In genomic region chr10:117496616-117497028, GRCh38 we compare ENCODE assay signal across 8 cellular contexts. TPM values are rescaled to one million over a fixed set of nuclear protein-coding genes. Genes with fewer than 3 reads are reported as not detected.
DNase-seq lines count a peak whose midpoint lies in the region; ATAC-seq and TF ChIP-seq lines count a peak whose summit lies in the region.

No MANE protein-coding gene starts in this region.

- H3K4me1 ChIP-seq in Karpas-422 (ENCODE audit: low read length): peaks cover 7% of the 10 kb centered on the region
- H3K4me1 ChIP-seq in RWPE2 (ENCODE audit: insufficient read depth, poor library complexity, severe bottlenecking): no peaks in the 10 kb centered on the region

- no peak overlapping the region for H3K27ac Mint-ChIP-seq in activated T-helper 2 cell treated with anti-CD3 and anti-CD28 coated beads, Interferon-gamma antibody, Interleukin-2, Interleukin-4, amounts not matched to agents 10 μg/mL and 5 μg/mL and 100 μg/mL, durations not matched to agents 14 hours and 24 hours and 36 hours

- no peak overlapping the region for H3K4me2 ChIP-seq in Karpas-422 (ENCODE audit: low read depth, low read length, poor library complexity, severe bottlenecking)

- no peak overlapping the region for H3K4me3 Mint-ChIP-seq in activated T-helper 2 cell treated with anti-CD3 and anti-CD28 coated beads, Interferon-gamma antibody, Interleukin-2, Interleukin-4, amounts not matched to agents 10 μg/mL and 5 μg/mL and 100 μg/mL, durations not matched to agents 14 hours and 24 hours and 36 hours (ENCODE audit: low read depth)

- no peak overlapping the region for H3K9ac ChIP-seq in Karpas-422 (ENCODE audit: low read length)

- no peaks in the 10 kb centered on the region for H3K9me3 Mint-ChIP-seq in activated T-helper 2 cell treated with anti-CD3 and anti-CD28 coated beads, Interferon-gamma antibody, Interleukin-2, Interleukin-4, amounts not matched to agents 10 μg/mL and 5 μg/mL and 100 μg/mL, durations not matched to agents 14 hours and 24 hours and 36 hours

- TF ChIP-seq CTCF in RWPE2 (IDR thresholded peaks at IDR 0.05; ENCODE audit: poor library complexity, severe bottlenecking): peak; percentile 96
- peak; percentile 96 for TF ChIP-seq CTCF in fibroblast of villous mesenchyme (IDR thresholded peaks at IDR 0.05; ENCODE audit: insufficient read depth, low read depth, low read length)

- intact Hi-C loops in activated T-helper 2 cell treated with anti-CD3 and anti-CD28 coated beads, Interferon-gamma antibody, Interleukin-2, Interleukin-4, amounts not matched to agents 10 μg/mL and 5 μg/mL and 100 μg/mL, durations not matched to agents 14 hours and 24 hours and 36 hours (cut with micrococcal nuclease): loop anchor here (1.0 to 2.0 kb wide), 2 partner anchors 745 to 928 kb away; no protein-coding TSS in a partner anchor

- ATAC-seq in GM21723 (IDR thresholded peaks at IDR 0.05; ENCODE audit: unreplicated experiment) (peak; percentile 94), RWPE2 (ENCODE audit: low read depth) (peak; percentile 85)

- peak; percentile 54 for DNase-seq in DMS53 treated with DMSO at 0.1 percent for 48 hours (lab: John Stamatoyannopoulos, UW; ENCODE audit: unreplicated experiment)
- peak; percentile 91 for DNase-seq in Karpas-422
- no peak for DNase-seq in RWPE2 (ENCODE audit: low spot score)
- DNase-seq in activated T-helper 2 cell treated with anti-CD3 and anti-CD28 coated beads, Interferon-gamma antibody, Interleukin-2, Interleukin-4, amounts not matched to agents 10 μg/mL and 5 μg/mL and 100 μg/mL, durations not matched to agents 14 hours and 24 hours and 36 hours (ENCODE audit: low spot score): peak; percentile 51
- peak; percentile 88 for DNase-seq in fibroblast of villous mesenchyme (ENCODE audit: low read depth)
- peak; percentile 32 for DNase-seq in non-pigmented ciliary epithelial cell (ENCODE audit: low read depth)
- peak in 43 of 49 donors; percentile 4 to 75 (median 39) for DNase-seq in substantia nigra (lab: John Stamatoyannopoulos, UW)

- H3K4me1 Mint-ChIP-seq in activated T-helper 2 cell treated with anti-CD3 and anti-CD28 coated beads, Interferon-gamma antibody, Interleukin-2, Interleukin-4, amounts not matched to agents 10 μg/mL and 5 μg/mL and 100 μg/mL, durations not matched to agents 14 hours and 24 hours and 36 hours (ENCODE audit: low read depth): peaks cover 2% of the 10 kb centered on the region

- H3K9me3 ChIP-seq in Karpas-422 (ENCODE audit: low read length): no peaks in the 10 kb centered on the region
- no peaks in the 10 kb centered on the region for H3K9me3 ChIP-seq in RWPE2 (ENCODE audit: severe bottlenecking)

- no peak overlapping the region for H3K27ac ChIP-seq in Karpas-422 (ENCODE audit: low read length)
- no peak overlapping the region for H3K27ac ChIP-seq in RWPE2 (ENCODE audit: poor library complexity, severe bottlenecking)
- no peak overlapping the region for H3K27ac ChIP-seq in substantia nigra (ENCODE audit: low read depth, low read length, poor library complexity, severe bottlenecking)

- no peaks in the 10 kb centered on the region for H3K36me3 Mint-ChIP-seq in activated T-helper 2 cell treated with anti-CD3 and anti-CD28 coated beads, Interferon-gamma antibody, Interleukin-2, Interleukin-4, amounts not matched to agents 10 μg/mL and 5 μg/mL and 100 μg/mL, durations not matched to agents 14 hours and 24 hours and 36 hours (ENCODE audit: low read depth)

- no peaks in the 10 kb centered on the region for H3K79me2 ChIP-seq in Karpas-422 (ENCODE audit: low read length)

- no peak overlapping the region for H2AFZ ChIP-seq in Karpas-422 (ENCODE audit: low read length)

- H3K9me2 ChIP-seq in Karpas-422 (replicated peaks; ENCODE audit: insufficient read depth, low read length): no peaks in the 10 kb centered on the region

- no peaks in the 10 kb centered on the region for H3K27me3 ChIP-seq in Karpas-422 (ENCODE audit: low read length)
- no peaks in the 10 kb centered on the region for H3K27me3 ChIP-seq in RWPE2 (ENCODE audit: insufficient read depth, poor library complexity, severe bottlenecking)

- H3K36me3 ChIP-seq in Karpas-422 (ENCODE audit: insufficient read depth, low read length) (no peaks in the 10 kb centered on the region), RWPE2 (ENCODE audit: low read depth) (no peaks in the 10 kb centered on the region)

- H3K4me3 ChIP-seq in Karpas-422 (ENCODE audit: low read length): no peak overlapping the region
- no peak overlapping the region for H3K4me3 ChIP-seq in RWPE2 (ENCODE audit: severe bottlenecking)
- no peak overlapping the region for H3K4me3 ChIP-seq in fibroblast of villous mesenchyme (ENCODE audit: low read depth, low read length)

- H3K27me3 Mint-ChIP-seq in activated T-helper 2 cell treated with anti-CD3 and anti-CD28 coated beads, Interferon-gamma antibody, Interleukin-2, Interleukin-4, amounts not matched to agents 10 μg/mL and 5 μg/mL and 100 μg/mL, durations not matched to agents 14 hours and 24 hours and 36 hours (ENCODE audit: low read depth): peaks cover 20% of the 10 kb centered on the region

- H4K20me1 ChIP-seq in Karpas-422 (ENCODE audit: insufficient read depth, low read depth, low read length): no peaks in the 10 kb centered on the region

RNA-seq across cellular contexts. Expression of gene EMX2, which starts 45.9 kb away (rescaled TPM):
- total RNA-seq in Karpas-422 (2014; rRNA removed; shearing (Covaris generic); ENCODE audit: low replicate concordance): not detected in 2 replicates
- not detected in 2 replicates for total RNA-seq in activated T-helper 2 cell treated with anti-CD3 and anti-CD28 coated beads, Interferon-gamma antibody, Interleukin-2, Interleukin-4, amounts not matched to agents 10 μg/mL and 5 μg/mL and 100 μg/mL, durations not matched to agents 14 hours and 24 hours and 36 hours
- total RNA-seq in fibroblast of villous mesenchyme: 4.5 and 10.8 TPM in 2 replicates
